8 cellular contexts compared by ENCODE assay signal in genomic region chr19:3625996-3626472, GRCh38. TPM values are rescaled to one million over a fixed set of nuclear protein-coding genes. Genes with fewer than 3 reads are reported as not detected.
DNase-seq lines count a peak whose midpoint lies in the region; ATAC-seq and TF ChIP-seq lines count a peak whose summit lies in the region.

No MANE protein-coding gene starts in this region.

- no peaks in the 10 kb centered on the region for H3K9me3 Mint-ChIP-seq in Calu3 (ENCODE audit: low read depth, unreplicated experiment)
- no peaks in the 10 kb centered on the region for H3K9me3 Mint-ChIP-seq in activated naive CD4-positive, alpha-beta T cell treated with anti-CD3 and anti-CD28 coated beads, Interleukin-2, amount 50 U/mL, for 72 hours

- H3K36me3 ChIP-seq in iPS-20b (ENCODE audit: insufficient read depth, low read depth, low read length) (peaks cover 7% of the 10 kb centered on the region), suprapubic skin (peaks cover 25% of the 10 kb centered on the region)

- no peak for TF ChIP-seq POLR2A in suprapubic skin (IDR thresholded peaks at IDR 0.05)

- in situ Hi-C loops in GM13976 (cut with MboI; ENCODE audit: low sequenced_read_pairs, unreplicated experiment): no loop called here

- 3% methylated on average over 21 of the region's 21 CpGs for WGBS in suprapubic skin

- no peaks in the 10 kb centered on the region for H3K27me3 Mint-ChIP-seq in Calu3 (ENCODE audit: unreplicated experiment)

- H3K27ac ChIP-seq in iPS-20b (ENCODE audit: low read length) (peak overlapping the region; percentile 98), suprapubic skin (peak overlapping the region; percentile 95)

- H3K4me1 ChIP-seq in iPS-20b (ENCODE audit: insufficient read depth, low read length) (no peaks in the 10 kb centered on the region), suprapubic skin (peaks cover 28% of the 10 kb centered on the region)

- peak overlapping the region; percentile 96 for H3K27ac Mint-ChIP-seq in Calu3 (ENCODE audit: unreplicated experiment)
- peak overlapping the region; percentile 93 to 97 for H3K27ac Mint-ChIP-seq in activated naive CD4-positive, alpha-beta T cell treated with anti-CD3 and anti-CD28 coated beads, Interleukin-2, amount 50 U/mL, for 72 hours

- H3K4me3 Mint-ChIP-seq in Calu3 (ENCODE audit: low read depth, unreplicated experiment): peak overlapping the region; percentile 99

- intact Hi-C loops in Calu3 (cut with micrococcal nuclease; ENCODE audit: unreplicated experiment): no loop called here

- TF ChIP-seq CTCF in Calu3 (IDR thresholded peaks at IDR 0.05; ENCODE audit: unreplicated experiment): no peak
- TF ChIP-seq CTCF in suprapubic skin (IDR thresholded peaks at IDR 0.05): no peak
- TF ChIP-seq CTCF in GM13976 (IDR thresholded peaks at IDR 0.05; ENCODE audit: borderline replicate concordance, control extremely low read depth, extremely low read depth, insufficient read depth, missing control alignments): no peak

- TF ChIP-seq EP300 in suprapubic skin (IDR thresholded peaks at IDR 0.05): no peak

- H3K27me3 ChIP-seq in iPS-20b (ENCODE audit: insufficient read depth, low read length): no peaks in the 10 kb centered on the region
- no peaks in the 10 kb centered on the region for H3K27me3 ChIP-seq in suprapubic skin

- peak overlapping the region; percentile 99 for H3K4me3 ChIP-seq in iPS-20b (ENCODE audit: low read length)
- peak overlapping the region; percentile 96 for H3K4me3 ChIP-seq in suprapubic skin

- H3K36me3 Mint-ChIP-seq in Calu3 (ENCODE audit: insufficient read depth, unreplicated experiment): peaks cover 32% of the 10 kb centered on the region
- peaks cover 11% of the 10 kb centered on the region in 2 donors for H3K36me3 Mint-ChIP-seq in activated naive CD4-positive, alpha-beta T cell treated with anti-CD3 and anti-CD28 coated beads, Interleukin-2, amount 50 U/mL, for 72 hours

- no TSS peak for BruUV-seq in Calu3 (replicated peaks; lab: Mats Ljungman, UMichigan)

- H3K9me3 ChIP-seq in iPS-20b (ENCODE audit: insufficient read depth, low read depth, low read length): no peaks in the 10 kb centered on the region
- H3K9me3 ChIP-seq in suprapubic skin: no peaks in the 10 kb centered on the region

- ATAC-seq in HG03039 (IDR thresholded peaks at IDR 0.05; ENCODE audit: unreplicated experiment): peak; percentile 10
- peak; percentile 3 to 8 for ATAC-seq in activated naive CD4-positive, alpha-beta T cell treated with anti-CD3 and anti-CD28 coated beads, Interleukin-2, amount 50 U/mL, for 72 hours

- no peaks in the 10 kb centered on the region for H3K4me1 Mint-ChIP-seq in Calu3 (ENCODE audit: low read depth, unreplicated experiment)

- CTCF ChIA-PET in Calu3 (lab: Charles Lee): no interaction called here

- H3K9ac ChIP-seq in iPS-20b (ENCODE audit: low read depth, low read length): peak overlapping the region; percentile 95

- DNase-seq in Calu3: no peak
- no peak for DNase-seq in activated naive CD4-positive, alpha-beta T cell treated with anti-CD3 and anti-CD28 coated beads, Interleukin-2, amount 50 U/mL, for 72 hours (ENCODE audit: low spot score in 2 of 2)
- no peak for DNase-seq in suprapubic skin (ENCODE audit: low spot score in 2 of 2)
- no peak for DNase-seq in GM13976 (ENCODE audit: low spot score)
- no peak for DNase-seq in stimulated activated CD4-positive, alpha-beta T cell treated with anti-CD3 and anti-CD28 coated beads, Interleukin-15, amount 100 ng/mL, for 24 hours
- DNase-seq in NCI-H1092 treated with DMSO at 0.1 percent for 48 hours (lab: John Stamatoyannopoulos, UW): no peak

RNA-seq across cellular contexts. Expression of gene CACTIN, which starts 0.6 kb away (rescaled TPM):
- 20.2 and 21.4 TPM in 2 replicates for total RNA-seq in Calu3 (2022)
- total RNA-seq in activated naive CD4-positive, alpha-beta T cell treated with anti-CD3 and anti-CD28 coated beads, Interleukin-2, amount 50 U/mL, for 72 hours: 10 to 100 TPM; 26.0 to 34.2 TPM
- 10 to 100 TPM; 22.6 to 29.9 (median 27.9) TPM for total RNA-seq in suprapubic skin

RNA-seq across cellular contexts. Expression of gene TBXA2R, which starts 19.4 kb away (rescaled TPM):
- total RNA-seq in Calu3 (2022) (0.20 and 0.24 TPM in 2 replicates), suprapubic skin (under 1 TPM; 0.32 to 0.85 (median 0.41) TPM)
- total RNA-seq in activated naive CD4-positive, alpha-beta T cell treated with anti-CD3 and anti-CD28 coated beads, Interleukin-2, amount 50 U/mL, for 72 hours: 1 to 10 TPM; 1.3 to 1.8 TPM

RNA-seq across cellular contexts. Expression of gene GIPC3, which starts 40.8 kb away (rescaled TPM):
- total RNA-seq in Calu3 (2022): not detected in 2 replicates
- 1 to 10 TPM in 1 of 2 donors, under 1 TPM in 1; 0.59 to 1.2 TPM for total RNA-seq in activated naive CD4-positive, alpha-beta T cell treated with anti-CD3 and anti-CD28 coated beads, Interleukin-2, amount 50 U/mL, for 72 hours
- under 1 TPM; 0.19 to 0.89 (median 0.37) TPM for total RNA-seq in suprapubic skin

RNA-seq across cellular contexts. Expression of gene HMG20B, which starts 53.3 kb away (rescaled TPM):
- total RNA-seq in Calu3 (2022) (58.1 and 58.4 TPM in 2 replicates), suprapubic skin (100 to 1,000 TPM in 3 of 4 donors, 10 to 100 TPM in 1; 87.9 to 135 (median 118) TPM)
- 10 to 100 TPM; 66.2 to 86.9 TPM for total RNA-seq in activated naive CD4-positive, alpha-beta T cell treated with anti-CD3 and anti-CD28 coated beads, Interleukin-2, amount 50 U/mL, for 72 hours
